ENCODE assay signal across 8 cellular contexts in the genomic region with DNA sequence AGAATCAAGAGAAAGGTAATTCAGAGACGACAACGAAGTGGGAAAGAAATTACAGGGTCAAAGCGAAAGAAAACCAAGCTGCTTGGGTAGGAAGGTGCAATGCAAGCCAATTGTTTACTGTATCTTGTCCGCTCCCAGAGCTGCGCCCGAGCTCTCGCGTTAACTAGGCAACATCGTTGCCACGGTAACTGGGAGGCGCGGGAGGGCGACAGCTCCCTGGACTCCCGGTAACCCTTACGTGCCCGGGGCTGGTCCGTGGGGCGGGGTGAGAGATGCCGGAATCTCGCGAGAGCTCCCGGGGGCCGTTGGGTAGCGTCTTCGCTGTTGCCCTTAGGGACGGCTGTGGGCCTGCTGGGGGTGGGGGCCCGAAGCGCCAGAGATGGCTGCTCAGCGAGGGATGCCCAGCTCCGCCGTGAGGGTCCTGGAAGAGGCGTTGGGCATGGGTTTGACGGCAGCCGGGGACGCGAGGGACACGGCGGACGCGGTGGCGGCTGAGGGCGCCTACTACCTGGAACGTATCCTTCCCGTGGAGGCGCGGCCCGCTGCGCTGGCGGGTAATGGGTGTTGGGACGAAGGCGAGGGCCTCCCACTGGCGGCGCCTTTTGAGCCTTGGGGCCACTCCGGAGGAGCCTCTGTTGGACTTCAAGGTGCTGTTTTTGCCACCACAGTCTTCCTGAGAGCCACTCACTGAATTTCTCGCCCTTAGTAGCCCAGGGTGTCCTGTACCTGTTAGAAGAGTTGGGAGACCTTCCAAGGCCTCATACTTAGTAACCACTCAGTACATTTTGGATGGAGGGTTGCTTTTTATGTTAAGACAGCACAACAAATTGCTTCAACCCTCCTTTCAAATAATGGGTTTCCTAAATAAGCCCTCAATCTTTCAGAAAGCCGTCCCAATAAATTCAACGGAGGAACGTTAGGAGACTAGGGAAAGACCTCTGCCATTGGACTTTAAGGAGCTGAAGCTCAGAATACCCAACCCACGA. TPM values are rescaled to one million over a fixed set of nuclear protein-coding genes. Genes with fewer than 3 reads are reported as not detected.
DNase-seq lines count a peak whose midpoint lies in the region; ATAC-seq and TF ChIP-seq lines count a peak whose summit lies in the region.

Gene SPAG16, plus strand, starts transcription at position 360 of the 986 bp plus-strand sequence.

- H3K4me2 ChIP-seq in OCI-LY1 (ENCODE audit: low read length), result peak within 1 kb of the TSS; percentile 86

- 1% methylated on average over 59 of the region's 59 CpGs for WGBS in esophagus, 2 donors

- no peaks in the 10 kb centered on the region for H3K27me3 Mint-ChIP-seq in CD4-positive, alpha-beta memory T cell
- H3K27me3 Mint-ChIP-seq in activated T-cell treated with anti-CD3 and anti-CD28 coated beads, Interleukin-2, amount 50 U/mL, for 4 hours (ENCODE audit: low read depth), result no peaks in the 10 kb centered on the region

- H4K20me1 ChIP-seq in OCI-LY1 (ENCODE audit: insufficient read depth, low read length), result no peaks in the 10 kb centered on the region

- TF ChIP-seq CTCF in OCI-LY1 (IDR thresholded peaks at IDR 0.05; ENCODE audit: low read length), result no peak; the same call in 1 of the 2 replicates

- H3K9me2 ChIP-seq in OCI-LY1 (ENCODE audit: low read depth, low read length), result no peaks in the 10 kb centered on the region

- no peaks in the 10 kb centered on the region for H3K9me3 ChIP-seq in CD4-positive, alpha-beta memory T cell (ENCODE audit: control insufficient read depth in 1 of 2, low read length in 2 of 2)
- H3K9me3 ChIP-seq in OCI-LY1 (ENCODE audit: low read length), result no peaks in the 10 kb centered on the region
- no peaks in the 10 kb centered on the region for H3K9me3 ChIP-seq in esophagus (ENCODE audit: control insufficient read depth in 2 of 2, insufficient read depth in 1 of 2, low read depth in 1 of 2, low read length in 1 of 2)
- H3K9me3 ChIP-seq in mucosa of rectum (ENCODE audit: control insufficient read depth in 2 of 2, low read length in 2 of 2), result no peaks in the 10 kb centered on the region

- CTCF ChIA-PET in CD4-positive, alpha-beta memory T cell (lab: Charles Lee; ENCODE audit: partially characterized antibody), result interaction anchor here (1.1 to 1.8 kb wide), 5 partner anchors 13 to 1523 kb away, joined by 3 to 8 read pairs (median 4); no protein-coding TSS in a partner anchor

- H3K36me3 ChIP-seq in CD4-positive, alpha-beta memory T cell (ENCODE audit: insufficient read depth, low read length), result no peaks in the 10 kb centered on the region
- no peaks in the 10 kb centered on the region for H3K36me3 ChIP-seq in OCI-LY1 (ENCODE audit: insufficient read depth, low read length)
- H3K36me3 ChIP-seq in esophagus (ENCODE audit: control insufficient read depth in 2 of 2, insufficient read depth in 2 of 2, low read length in 1 of 2), result no peaks in the 10 kb centered on the region
- H3K36me3 ChIP-seq in mucosa of rectum (ENCODE audit: control insufficient read depth in 2 of 2, insufficient read depth in 2 of 2, low read length in 2 of 2), result no peaks in the 10 kb centered on the region

- H3K27ac ChIP-seq in CD4-positive, alpha-beta memory T cell (ENCODE audit: low read depth, low read length), result peak within 1 kb of the TSS; percentile 60
- H3K27ac ChIP-seq in OCI-LY1 (ENCODE audit: low read depth, low read length, poor library complexity, severe bottlenecking), result peak within 1 kb of the TSS; percentile 10
- peak within 1 kb of the TSS; percentile 67 to 87 for H3K27ac ChIP-seq in esophagus (ENCODE audit: low read depth in 2 of 2, low read length in 1 of 2)
- peak within 1 kb of the TSS; percentile 61 to 70 for H3K27ac ChIP-seq in mucosa of rectum (ENCODE audit: low read depth in 2 of 2, low read length in 2 of 2)

- peak; percentile 95 to 97 (median 96) for DNase-seq in CD4-positive, alpha-beta memory T cell
- peak; percentile 97 for DNase-seq in HK-2 (ENCODE audit: unreplicated experiment)
- DNase-seq in activated T-cell treated with anti-CD3 and anti-CD28 coated beads, Interleukin-2, amount 50 U/mL, for 4 hours, result peak; percentile 96
- DNase-seq in stimulated activated CD8-positive, alpha-beta memory T cell treated with anti-CD3 and anti-CD28 coated beads, Interleukin-4, amount 100 ng/mL, for 4 hours (ENCODE audit: low read depth in 2 of 2, low spot score in 1 of 2), result peak; percentile 90 to 92

- H3K27me3 ChIP-seq in CD4-positive, alpha-beta memory T cell (ENCODE audit: insufficient read depth, low read length), result no peaks in the 10 kb centered on the region
- no peaks in the 10 kb centered on the region for H3K27me3 ChIP-seq in OCI-LY1 (ENCODE audit: insufficient read depth, low read length)
- H3K27me3 ChIP-seq in esophagus (ENCODE audit: control insufficient read depth in 1 of 2, insufficient read depth in 2 of 2, low read length in 2 of 2), result no peaks in the 10 kb centered on the region
- H3K27me3 ChIP-seq in mucosa of rectum (ENCODE audit: control insufficient read depth in 2 of 2, insufficient read depth in 2 of 2, low read length in 2 of 2), result no peaks in the 10 kb centered on the region

- H3K4me1 ChIP-seq in CD4-positive, alpha-beta memory T cell (ENCODE audit: insufficient read depth, low read length), result peaks cover 23% of the 10 kb centered on the region
- peaks cover 27% of the 10 kb centered on the region for H3K4me1 ChIP-seq in OCI-LY1 (ENCODE audit: insufficient read depth, low read length, severe bottlenecking)
- H3K4me1 ChIP-seq in esophagus (ENCODE audit: control insufficient read depth in 2 of 2, insufficient read depth in 2 of 2, low read length in 1 of 2), result no peaks in the 10 kb centered on the region
- peaks cover 4 to 16% of the 10 kb centered on the region in 2 donors for H3K4me1 ChIP-seq in mucosa of rectum (ENCODE audit: control insufficient read depth in 2 of 2, insufficient read depth in 2 of 2, low read length in 2 of 2)

- no peaks in the 10 kb centered on the region for H3K79me2 ChIP-seq in OCI-LY1 (ENCODE audit: insufficient read depth, low read length)

- H3K4me1 Mint-ChIP-seq in CD4-positive, alpha-beta memory T cell, result peaks cover 22 to 46% (median 33%) of the 10 kb centered on the region in 4 donors
- H3K4me1 Mint-ChIP-seq in activated T-cell treated with anti-CD3 and anti-CD28 coated beads, Interleukin-2, amount 50 U/mL, for 4 hours (ENCODE audit: low read depth), result peaks cover 26% of the 10 kb centered on the region

- H2AFZ ChIP-seq in OCI-LY1 (ENCODE audit: low read length), result peak within 1 kb of the TSS; percentile 31; the same call in 1 of the 2 replicates

- no peaks in the 10 kb centered on the region for H3F3A ChIP-seq in OCI-LY1 (ENCODE audit: insufficient read depth, low read length)

- peaks cover 0 to 3% of the 10 kb centered on the region in 2 donors for H3K36me3 Mint-ChIP-seq in CD4-positive, alpha-beta memory T cell
- no peaks in the 10 kb centered on the region for H3K36me3 Mint-ChIP-seq in activated T-cell treated with anti-CD3 and anti-CD28 coated beads, Interleukin-2, amount 50 U/mL, for 4 hours (ENCODE audit: insufficient read depth)

- no peaks in the 10 kb centered on the region for H3K9me3 Mint-ChIP-seq in CD4-positive, alpha-beta memory T cell
- no peaks in the 10 kb centered on the region for H3K9me3 Mint-ChIP-seq in activated T-cell treated with anti-CD3 and anti-CD28 coated beads, Interleukin-2, amount 50 U/mL, for 4 hours

- peak; percentile 99 for ATAC-seq in GM19452 (IDR thresholded peaks at IDR 0.05; ENCODE audit: unreplicated experiment)
- ATAC-seq in activated T-cell treated with anti-CD3 and anti-CD28 coated beads, Interleukin-2, amount 50 U/mL, for 4 hours, result peak; percentile 98 to 99

- intact Hi-C loops in CD4-positive, alpha-beta memory T cell (cut with micrococcal nuclease), result loop anchor here (1.0 kb wide), 1 partner anchor 1525 kb away; the partner anchor contains the start of gene BARD1

- peak within 1 kb of the TSS; percentile 87 to 98 (median 96) for H3K27ac Mint-ChIP-seq in CD4-positive, alpha-beta memory T cell

- POLR2A ChIA-PET in CD4-positive, alpha-beta memory T cell (lab: Charles Lee; ENCODE audit: partially characterized antibody), result interaction anchor here (1.2 to 1.5 kb wide), 2 partner anchors 132 to 1524 kb away, joined by 5 to 8 read pairs; partner anchors contain the start of gene IKZF2

- peak within 1 kb of the TSS; percentile 67 for H3K9ac ChIP-seq in OCI-LY1 (ENCODE audit: low read length)
- peak within 1 kb of the TSS; percentile 81 to 89 for H3K9ac ChIP-seq in mucosa of rectum (ENCODE audit: low read depth in 1 of 2, low read length in 2 of 2)

- H3K4me3 Mint-ChIP-seq in CD4-positive, alpha-beta memory T cell, result peak within 1 kb of the TSS; percentile 92 to 98 (median 96)
- peak within 1 kb of the TSS; percentile 94 for H3K4me3 Mint-ChIP-seq in activated T-cell treated with anti-CD3 and anti-CD28 coated beads, Interleukin-2, amount 50 U/mL, for 4 hours

- H3K4me3 ChIP-seq in CD4-positive, alpha-beta memory T cell (ENCODE audit: low read length in 2 of 2), result peak within 1 kb of the TSS; percentile 72 to 87
- peak within 1 kb of the TSS; percentile 69 for H3K4me3 ChIP-seq in OCI-LY1 (ENCODE audit: low read depth, low read length, poor library complexity, severe bottlenecking)
- H3K4me3 ChIP-seq in esophagus (ENCODE audit: low read depth in 1 of 2, low read length in 2 of 2), result peak within 1 kb of the TSS; percentile 70 to 91
- H3K4me3 ChIP-seq in mucosa of rectum (ENCODE audit: low read length in 2 of 2), result peak within 1 kb of the TSS; percentile 93 to 94

RNA-seq across cellular contexts. Expression of gene SPAG16, which starts in this region (rescaled TPM):
- 1 to 10 TPM; 6.3 to 7.9 TPM for total RNA-seq in CD4-positive, alpha-beta memory T cell
- 10 to 100 TPM; 14.5 to 21.7 TPM for polyA plus RNA-seq in CD4-positive, alpha-beta memory T cell
- total RNA-seq in activated T-cell treated with anti-CD3 and anti-CD28 coated beads, Interleukin-2, amount 50 U/mL, for 4 hours, result 1 to 10 TPM; 5.4 to 5.7 (median 5.5) TPM
- 10 to 100 TPM; 20.4 to 21.2 TPM for polyA plus RNA-seq in esophagus

Comparison
In these comparisons a context has a peak if more than half of its experiments do, and no peak if none do; other contexts are left out.
1. Peak in every context shown above with its lines: DNase-seq, ATAC-seq, H3K4me3 ChIP-seq and H3K27ac ChIP-seq.
2. H3K27ac ChIP-seq: peak in every context shown above with its lines; median percentile 77 in esophagus; 66 in mucosa of rectum; 60 in CD4-positive, alpha-beta memory T cell; 10 in OCI-LY1.